8 cellular contexts compared by ENCODE assay signal in the genomic region with DNA sequence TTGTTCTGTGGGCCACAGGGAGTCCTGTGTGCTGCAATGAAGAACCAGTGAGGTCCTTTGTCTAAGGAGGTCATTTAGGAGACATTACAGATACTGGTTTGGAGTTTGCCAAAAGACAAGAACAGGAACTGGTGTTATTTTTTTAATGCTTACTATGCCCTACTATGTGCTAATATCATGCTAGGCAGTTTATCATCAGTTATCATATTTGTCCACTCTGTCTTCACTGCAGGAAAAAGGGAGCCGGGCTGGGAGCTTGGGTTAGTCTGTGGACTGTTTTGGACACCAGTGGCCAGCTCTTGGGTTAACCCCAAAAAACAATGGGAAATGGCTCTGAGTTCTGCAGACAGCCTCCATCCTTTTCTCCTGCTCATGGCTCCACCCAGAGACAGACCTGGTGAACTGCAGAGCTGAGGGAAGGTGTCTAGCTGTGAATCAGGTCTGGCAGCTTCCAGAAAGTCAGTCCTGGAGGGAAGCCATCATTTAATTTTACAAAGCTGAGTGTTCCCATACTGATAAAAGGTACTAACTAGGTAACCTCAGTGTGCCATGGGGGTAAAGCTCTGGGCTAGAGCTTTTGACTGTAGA.
DNase-seq lines count a peak whose midpoint lies in the region; ATAC-seq and TF ChIP-seq lines count a peak whose summit lies in the region.

No MANE protein-coding gene starts in this region.

- no peak overlapping the region for H3K27ac ChIP-seq in lower lobe of right lung

- H3K36me3 ChIP-seq in Loucy (ENCODE audit: insufficient read depth, low read length) = peaks cover 37% of the 10 kb centered on the region; the same call in 1 of the 2 replicates
- H3K36me3 ChIP-seq in lower lobe of right lung = peaks cover 77% of the 10 kb centered on the region

- H3K4me1 ChIP-seq in Loucy (ENCODE audit: insufficient read depth, low read length, poor library complexity, severe bottlenecking) = no peaks in the 10 kb centered on the region
- no peaks in the 10 kb centered on the region for H3K4me1 ChIP-seq in lower lobe of right lung

- no peaks in the 10 kb centered on the region for H4K20me1 ChIP-seq in Loucy (ENCODE audit: insufficient read depth, low read length, poor library complexity, severe bottlenecking)

- peak; percentile 49 for TF ChIP-seq CTCF in AG04449 (IDR thresholded peaks at IDR 0.05; ENCODE audit: insufficient read depth, low read length, missing control alignments)
- TF ChIP-seq CTCF in GM12865 (IDR thresholded peaks at IDR 0.05; ENCODE audit: insufficient read depth, low read depth, low read length, missing control alignments) = peak; percentile 51
- TF ChIP-seq CTCF in Loucy (conservative IDR thresholded peaks at IDR 0.05; ENCODE audit: low read length) = peak; percentile 58
- peak; percentile 13 for TF ChIP-seq CTCF in lower lobe of right lung (IDR thresholded peaks at IDR 0.05)

- DNase-seq in AG04449 (ENCODE audit: low read depth, low spot score) = no peak
- peak; percentile 65 for DNase-seq in GM12865 (ENCODE audit: low read depth)
- peak; percentile 39 to 79 for DNase-seq in T47D (ENCODE audit: low read depth in 1 of 2, low spot score in 1 of 2)
- DNase-seq in lower lobe of right lung = no peak
- no peak for DNase-seq in activated gamma-delta T cell treated with Interleukin-2 at 50 U/mL for 16 hours
- no peak for DNase-seq in NCI-H2029 treated with DMSO at 0.1 percent for 48 hours (lab: John Stamatoyannopoulos, UW)
- no peak for DNase-seq in DMS114 treated with DMSO at 0.1 percent for 48 hours (lab: John Stamatoyannopoulos, UW; ENCODE audit: unreplicated experiment)

- no peaks in the 10 kb centered on the region for H3F3A ChIP-seq in Loucy (ENCODE audit: low read depth)

- POLR2A ChIA-PET in AG04449 (lab: Yijun Ruan, JAX) = no interaction called here

- H3K9ac ChIP-seq in Loucy (ENCODE audit: low read depth, low read length, poor library complexity, severe bottlenecking) = no peak overlapping the region

- H3K4me3 ChIP-seq in AG04449 (ENCODE audit: low read depth, low read length) (no peak overlapping the region), GM12865 (ENCODE audit: low read depth, low read length) (no peak overlapping the region), Loucy (ENCODE audit: low read length, poor library complexity, severe bottlenecking) (no peak overlapping the region), lower lobe of right lung (no peak overlapping the region)

- in situ Hi-C loops in T47D (cut with HindIII; ENCODE audit: low pct_unique_long_range_greater_than_20kb, low sequenced_read_pairs) = no loop called here

- intact Hi-C loops in lower lobe of right lung (cut with DNase I) = no loop called here

- peak; percentile 62 to 66 for ATAC-seq in lower lobe of right lung

- H3K79me2 ChIP-seq in Loucy (ENCODE audit: insufficient read depth, low read length) = no peaks in the 10 kb centered on the region

- no peak overlapping the region for H2AFZ ChIP-seq in Loucy (ENCODE audit: low read length)

- H3K27me3 ChIP-seq in Loucy (ENCODE audit: insufficient read depth, low read length, poor library complexity, severe bottlenecking) (no peaks in the 10 kb centered on the region), lower lobe of right lung (ENCODE audit: low read depth) (no peaks in the 10 kb centered on the region)

- H3K9me3 ChIP-seq in Loucy (ENCODE audit: insufficient read depth, low read depth, low read length) (no peaks in the 10 kb centered on the region), lower lobe of right lung (no peaks in the 10 kb centered on the region)

- H3K4me2 ChIP-seq in Loucy (ENCODE audit: low read depth, low read length, poor library complexity, severe bottlenecking) = no peak overlapping the region

- H3K9me2 ChIP-seq in Loucy (replicated peaks; ENCODE audit: low read depth, low read length) = no peaks in the 10 kb centered on the region

- CTCF ChIA-PET in AG04449 (lab: Yijun Ruan, JAX) = interaction anchor here (0.6 to 1.6 kb wide), 15 partner anchors 9 to 288 kb away, joined by 3 to 8 read pairs (median 3); no protein-coding TSS in a partner anchor

Comparison
In these comparisons a context has a peak if more than half of its experiments do, and no peak if none do; other contexts are left out.
1. DNase-seq: peak in GM12865 (single experiment) and T47D (2 of 2); none in AG04449 (single experiment), lower lobe of right lung (single experiment), activated gamma-delta T cell treated with Interleukin-2 at 50 U/mL for 16 hours (single experiment), NCI-H2029 treated with DMSO at 0.1 percent for 48 hours (single experiment) and DMS114 treated with DMSO at 0.1 percent for 48 hours (single experiment).
2. Peak in every context shown above with its lines, with median percentiles within 50 percentile points of each other: CTCF ChIP-seq.